9 cellular contexts compared by ENCODE assay signal in the genomic region with DNA sequence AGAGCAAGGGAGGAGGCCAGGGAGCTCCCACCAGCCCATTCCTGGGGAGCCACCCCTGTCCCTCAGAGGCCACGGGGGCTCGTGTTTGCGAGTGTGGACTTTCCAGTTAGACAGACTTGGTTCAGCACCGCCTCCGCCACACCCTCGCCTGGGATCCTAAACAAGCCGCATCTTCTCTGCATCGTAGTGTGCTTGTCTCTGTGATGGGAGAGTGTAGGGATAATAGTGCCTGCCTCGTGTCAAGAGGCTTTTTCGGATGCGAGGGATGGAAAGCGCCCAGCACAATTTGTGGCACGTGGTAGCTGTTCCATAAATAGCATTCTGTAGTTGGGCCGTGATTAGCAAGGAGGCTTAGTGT. TPM values are rescaled to one million over a fixed set of nuclear protein-coding genes. Genes with fewer than 3 reads are reported as not detected.
A peak's percentile ranks its signal among the peaks of the same experiment; 100 is the strongest.
DNase-seq lines count a peak whose midpoint lies in the region; ATAC-seq and TF ChIP-seq lines count a peak whose summit lies in the region.
"Had no signal": no experiment of that assay in that cellular context is flagged by ENCODE, and none has a peak within 500 bp of the region (broad histone marks: within the 10 kb centered on the region; RNA-seq: fewer than 3 reads in every experiment).

No MANE protein-coding gene starts in this region.

- peak overlapping the region; percentile 63 to 76 for H3K4me3 Mint-ChIP-seq in activated T-cell treated with anti-CD3 and anti-CD28 coated beads, Interleukin-2, amount 50 U/mL, for 72 hours
- H3K4me3 Mint-ChIP-seq in endothelial cell (ENCODE audit: unreplicated experiment), result peak overlapping the region; percentile 87
- H3K4me3 Mint-ChIP-seq in naive thymus-derived CD4-positive, alpha-beta T cell, result peak overlapping the region; percentile 61 to 87 (median 78)

- H3K4me1 ChIP-seq in naive thymus-derived CD4-positive, alpha-beta T cell (ENCODE audit: control insufficient read depth in 2 of 2, insufficient read depth in 2 of 2, low read length in 2 of 2), result no peaks in the 10 kb centered on the region
- H3K4me1 ChIP-seq in upper lobe of right lung, result peaks cover 17% of the 10 kb centered on the region

- DNase-seq in activated T-cell treated with anti-CD3 and anti-CD28 coated beads, Interleukin-2, amount 50 U/mL, for 72 hours, result no peak
- DNase-seq in activated T-cell treated with anti-CD3 and anti-CD28 coated beads, Interleukin-2, amount 50 U/mL, for 48 hours, result no peak
- DNase-seq in endothelial cell (ENCODE audit: low spot score) (no peak), upper lobe of right lung (no peak), SW 1271 (lab: John Stamatoyannopoulos, UW) (no peak), GM20000 (ENCODE audit: low spot score) (no peak), T-helper 9 cell (no peak)
- peak in 2 of 9 donors; percentile 7 to 14 for DNase-seq in naive thymus-derived CD4-positive, alpha-beta T cell

- no peaks in the 10 kb centered on the region for H3K9me3 ChIP-seq in naive thymus-derived CD4-positive, alpha-beta T cell (ENCODE audit: control insufficient read depth in 2 of 3, low read length in 3 of 3)
- no peaks in the 10 kb centered on the region for H3K9me3 ChIP-seq in upper lobe of right lung
- H3K9me3 ChIP-seq: SJSA1 had no signal

- no peak overlapping the region for H3K27ac ChIP-seq in naive thymus-derived CD4-positive, alpha-beta T cell (ENCODE audit: low read depth, low read length)
- H3K27ac ChIP-seq in upper lobe of right lung, result peak overlapping the region; percentile 72
- H3K27ac ChIP-seq: SJSA1 had no signal

- H3K36me3 Mint-ChIP-seq in activated T-cell treated with anti-CD3 and anti-CD28 coated beads, Interleukin-2, amount 50 U/mL, for 72 hours (ENCODE audit: insufficient read depth in 2 of 2), result peaks cover 0 to 2% of the 10 kb centered on the region in 2 donors
- peaks cover 5% of the 10 kb centered on the region for H3K36me3 Mint-ChIP-seq in endothelial cell (ENCODE audit: low read depth, unreplicated experiment)
- peaks cover 0 to 2% (median 0%) of the 10 kb centered on the region in 5 donors for H3K36me3 Mint-ChIP-seq in naive thymus-derived CD4-positive, alpha-beta T cell

- CTCF ChIA-PET in naive thymus-derived CD4-positive, alpha-beta T cell (lab: Charles Lee), result no interaction called here

- no peaks in the 10 kb centered on the region for H3K9me3 Mint-ChIP-seq in activated T-cell treated with anti-CD3 and anti-CD28 coated beads, Interleukin-2, amount 50 U/mL, for 72 hours
- H3K9me3 Mint-ChIP-seq in endothelial cell (ENCODE audit: unreplicated experiment), result no peaks in the 10 kb centered on the region
- H3K9me3 Mint-ChIP-seq in naive thymus-derived CD4-positive, alpha-beta T cell, result peaks cover 0 to 2% (median 0%) of the 10 kb centered on the region in 11 donors

- no peaks in the 10 kb centered on the region for H3K27me3 ChIP-seq in naive thymus-derived CD4-positive, alpha-beta T cell (ENCODE audit: control insufficient read depth in 2 of 2, insufficient read depth in 2 of 2, low read length in 2 of 2)
- H3K27me3 ChIP-seq in upper lobe of right lung, result no peaks in the 10 kb centered on the region
- H3K27me3 ChIP-seq: SJSA1 had no signal

- intact Hi-C loops in naive thymus-derived CD4-positive, alpha-beta T cell (cut with micrococcal nuclease), result loop anchor here (5.0 to 10.0 kb wide), 4 partner anchors 56 to 904 kb away; a partner anchor contains a TSS
- intact Hi-C loops in upper lobe of right lung (cut with DNase I), result no loop called here

- peaks cover 7% of the 10 kb centered on the region for H3K27me3 Mint-ChIP-seq in activated T-cell treated with anti-CD3 and anti-CD28 coated beads, Interleukin-2, amount 50 U/mL, for 72 hours (ENCODE audit: low read depth)
- H3K27me3 Mint-ChIP-seq in endothelial cell (ENCODE audit: unreplicated experiment), result peaks cover 14% of the 10 kb centered on the region
- peaks cover 0 to 36% (median 0%) of the 10 kb centered on the region in 5 donors for H3K27me3 Mint-ChIP-seq in naive thymus-derived CD4-positive, alpha-beta T cell

- TF ChIP-seq CTCF in endothelial cell (IDR thresholded peaks at IDR 0.05; ENCODE audit: unreplicated experiment) (no peak), upper lobe of right lung (IDR thresholded peaks at IDR 0.05) (no peak), GM20000 (IDR thresholded peaks at IDR 0.05; ENCODE audit: extremely low read depth, missing control alignments) (no peak)

- peak overlapping the region; percentile 71 for H3K27ac Mint-ChIP-seq in activated T-cell treated with anti-CD3 and anti-CD28 coated beads, Interleukin-2, amount 50 U/mL, for 72 hours
- peak overlapping the region; percentile 48 for H3K27ac Mint-ChIP-seq in endothelial cell (ENCODE audit: unreplicated experiment)
- H3K27ac Mint-ChIP-seq in naive thymus-derived CD4-positive, alpha-beta T cell, result peak overlapping the region; percentile 52 to 84 (median 71)

- no peak for ATAC-seq in activated T-cell treated with anti-CD3 and anti-CD28 coated beads, Interleukin-2, amount 50 U/mL, for 72 hours (replicated peaks in 1 of 2)
- ATAC-seq in naive thymus-derived CD4-positive, alpha-beta T cell, result no peak
- no peak for ATAC-seq in upper lobe of right lung

- peaks cover 14% of the 10 kb centered on the region for H3K4me1 Mint-ChIP-seq in activated T-cell treated with anti-CD3 and anti-CD28 coated beads, Interleukin-2, amount 50 U/mL, for 72 hours (ENCODE audit: low read depth)
- peaks cover 16% of the 10 kb centered on the region for H3K4me1 Mint-ChIP-seq in endothelial cell (ENCODE audit: unreplicated experiment)
- H3K4me1 Mint-ChIP-seq in naive thymus-derived CD4-positive, alpha-beta T cell, result peaks cover 7 to 24% (median 17%) of the 10 kb centered on the region in 7 donors

- no peaks in the 10 kb centered on the region for H3K36me3 ChIP-seq in naive thymus-derived CD4-positive, alpha-beta T cell (ENCODE audit: control insufficient read depth in 2 of 3, insufficient read depth in 3 of 3, low read length in 3 of 3)
- H3K36me3 ChIP-seq in upper lobe of right lung, result no peaks in the 10 kb centered on the region
- H3K36me3 ChIP-seq: SJSA1 had no signal

- POLR2A ChIA-PET in naive thymus-derived CD4-positive, alpha-beta T cell (lab: Charles Lee), result no interaction called here

- H3K4me3 ChIP-seq in naive thymus-derived CD4-positive, alpha-beta T cell (ENCODE audit: low read length), result no peak overlapping the region
- H3K4me3 ChIP-seq in upper lobe of right lung, result peak overlapping the region; percentile 75

RNA-seq across cellular contexts. Expression of a gene that starts 1.3 kb away (rescaled TPM):
- 10 to 100 TPM; 13.8 to 15.4 TPM for total RNA-seq in activated T-cell treated with anti-CD3 and anti-CD28 coated beads, Interleukin-2, amount 50 U/mL, for 72 hours
- total RNA-seq in endothelial cell (ENCODE audit: unreplicated experiment), result 63.9 TPM
- total RNA-seq in naive thymus-derived CD4-positive, alpha-beta T cell, result 10 to 100 TPM; 10.8 to 26.8 (median 17.7) TPM
- polyA plus RNA-seq in naive thymus-derived CD4-positive, alpha-beta T cell, result 1 to 10 TPM; 3.3 to 3.9 TPM
- total RNA-seq in upper lobe of right lung, result 78.5 TPM
